Comparison of ENCODE assay signal across 1 cellular context in genomic region chr15:31364301-31365031, GRCh38.
TF ChIP-seq lines count a peak whose summit lies in the region.

No MANE protein-coding gene starts in this region.

TF ChIP-seq in H1, 55 proteins besides CTCF, POLR2A, EP300 and RAD21:
- TF ChIP-seq SIN3A (conservative IDR thresholded peaks at IDR 0.05 in 1 of 2, IDR thresholded peaks at IDR 0.05 in 1 of 2; ENCODE audit: low read depth in 1 of 2, low read length in 2 of 2) (no peak), RNF2 (IDR thresholded peaks at IDR 0.05; ENCODE audit: borderline replicate concordance, low read depth, low read length, missing control alignments, poor library complexity, severe bottlenecking) (no peak), CREB1 (IDR thresholded peaks at IDR 0.05) (no peak), CHD2 (IDR thresholded peaks at IDR 0.05; ENCODE audit: low read length) (no peak), SIX5 (IDR thresholded peaks at IDR 0.05; ENCODE audit: low read depth, low read length) (no peak), BACH1 (IDR thresholded peaks at IDR 0.05; ENCODE audit: low read length) (no peak), KDM1A (IDR thresholded peaks at IDR 0.05; ENCODE audit: borderline replicate concordance, low read length) (no peak), PHF8 (conservative IDR thresholded peaks at IDR 0.05; ENCODE audit: low read depth, low read length) (no peak)
- TF ChIP-seq, protein P1, sequence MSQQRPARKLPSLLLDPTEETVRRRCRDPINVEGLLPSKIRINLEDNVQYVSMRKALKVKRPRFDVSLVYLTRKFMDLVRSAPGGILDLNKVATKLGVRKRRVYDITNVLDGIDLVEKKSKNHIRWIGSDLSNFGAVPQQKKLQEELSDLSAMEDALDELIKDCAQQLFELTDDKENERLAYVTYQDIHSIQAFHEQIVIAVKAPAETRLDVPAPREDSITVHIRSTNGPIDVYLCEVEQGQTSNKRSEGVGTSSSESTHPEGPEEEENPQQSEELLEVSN (IDR thresholded peaks at IDR 0.05) = no peak
